ENCODE assay signal across 8 cellular contexts in the genomic region with DNA sequence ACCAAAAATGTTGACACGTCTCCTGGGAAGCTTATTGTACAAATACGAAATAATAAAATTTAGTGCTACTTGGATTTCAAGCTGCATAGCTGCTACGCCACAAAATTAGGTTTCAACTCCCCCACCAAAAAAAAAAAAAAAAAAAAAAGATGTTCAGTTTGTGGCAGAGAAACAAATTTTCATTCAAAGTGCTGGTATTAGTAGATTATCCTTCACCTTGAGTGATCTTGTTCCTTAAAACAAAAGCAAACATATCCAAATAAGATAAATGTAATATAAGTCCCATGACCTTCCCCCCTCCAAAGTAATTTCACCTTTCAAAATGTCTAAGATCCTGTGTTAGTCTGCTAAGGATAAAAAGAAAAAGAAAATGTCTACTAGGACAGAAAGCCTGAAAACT. TPM values are rescaled to one million over a fixed set of nuclear protein-coding genes. Genes with fewer than 3 reads are reported as not detected.
DNase-seq lines count a peak whose midpoint lies in the region; ATAC-seq and TF ChIP-seq lines count a peak whose summit lies in the region.

No MANE protein-coding gene starts in this region.

- H3K9me3 Mint-ChIP-seq in CD8-positive, alpha-beta memory T cell: peaks cover 0 to 3% (median 0%) of the 10 kb centered on the region in 5 donors

- CTCF ChIA-PET in CD8-positive, alpha-beta memory T cell (lab: Charles Lee): interaction anchor here (0.7 to 4.2 kb wide), 7 partner anchors 11 to 94 kb away, joined by 3 to 33 read pairs (median 6); no protein-coding TSS in a partner anchor

- H3K9me3 ChIP-seq in CD8-positive, alpha-beta memory T cell (ENCODE audit: low read length): no peaks in the 10 kb centered on the region
- H3K9me3 ChIP-seq in Peyer's patch (no peaks in the 10 kb centered on the region), parathyroid adenoma (ENCODE audit: control insufficient read depth, low read length) (no peaks in the 10 kb centered on the region)

- POLR2A ChIA-PET in CD8-positive, alpha-beta memory T cell (lab: Charles Lee): interaction anchor here (0.6 to 5.2 kb wide), 4 partner anchors 36 to 156 kb away, joined by 3 to 70 read pairs (median 4); a partner anchor contains a TSS

- peaks cover 49 to 59% (median 58%) of the 10 kb centered on the region in 3 donors for H3K4me1 Mint-ChIP-seq in CD8-positive, alpha-beta memory T cell

- H3K4me2 ChIP-seq in parathyroid adenoma (ENCODE audit: low read length): peak overlapping the region; percentile 84

- H3K4me1 ChIP-seq in CD8-positive, alpha-beta memory T cell (ENCODE audit: insufficient read depth, low read length): peaks cover 56% of the 10 kb centered on the region
- H3K4me1 ChIP-seq in Peyer's patch (peaks cover 0 to 9% (median 3%) of the 10 kb centered on the region in 4 donors), parathyroid adenoma (peaks cover 13% of the 10 kb centered on the region)

- peaks cover 0 to 3% of the 10 kb centered on the region in 2 donors for H3K27me3 Mint-ChIP-seq in CD8-positive, alpha-beta memory T cell

- no peaks in the 10 kb centered on the region for H3K27me3 ChIP-seq in CD8-positive, alpha-beta memory T cell (ENCODE audit: insufficient read depth, low read length, poor library complexity, severe bottlenecking)
- H3K27me3 ChIP-seq in Peyer's patch (no peaks in the 10 kb centered on the region), parathyroid adenoma (ENCODE audit: control insufficient read depth, insufficient read depth, low read length) (no peaks in the 10 kb centered on the region)

- TF ChIP-seq POLR2A in Peyer's patch (IDR thresholded peaks at IDR 0.05): no peak

- H3K4me3 Mint-ChIP-seq in CD8-positive, alpha-beta memory T cell: peak overlapping the region; percentile 95 to 99 (median 98)

- no peak for DNase-seq in CD8-positive, alpha-beta memory T cell
- DNase-seq in Peyer's patch (no peak), epithelial cell of prostate (ENCODE audit: low read depth, low spot score) (no peak), NCI-H128 (lab: John Stamatoyannopoulos, UW; ENCODE audit: unreplicated experiment) (no peak), DMS 273 treated with DMSO at 0.1 percent for 48 hours (lab: John Stamatoyannopoulos, UW) (no peak)

- peak overlapping the region; percentile 20 for H3K9ac ChIP-seq in parathyroid adenoma

- peak overlapping the region in 7 of 8 donors; percentile 89 to 99 (median 97) for H3K27ac Mint-ChIP-seq in CD8-positive, alpha-beta memory T cell

- peaks cover 5 to 40% (median 17%) of the 10 kb centered on the region in 3 donors for H3K36me3 Mint-ChIP-seq in CD8-positive, alpha-beta memory T cell

- peak overlapping the region; percentile 97 for H3K4me3 ChIP-seq in CD8-positive, alpha-beta memory T cell (ENCODE audit: low read length)
- H3K4me3 ChIP-seq in Peyer's patch (peak overlapping the region in 2 of 4 donors; percentile 82 to 99), parathyroid adenoma (ENCODE audit: low read depth, low read length) (peak overlapping the region; percentile 100)

- ATAC-seq in GM18873 (IDR thresholded peaks at IDR 0.05; ENCODE audit: low FRiP score, unreplicated experiment): no peak
- ATAC-seq in HG03469 (IDR thresholded peaks at IDR 0.05; ENCODE audit: unreplicated experiment): no peak

- TF ChIP-seq CTCF in Peyer's patch (IDR thresholded peaks at IDR 0.05) (no peak), parathyroid adenoma (IDR thresholded peaks at IDR 0.05) (no peak)

- peak overlapping the region; percentile 6 for H3K27ac ChIP-seq in CD8-positive, alpha-beta memory T cell (ENCODE audit: low read depth, low read length)
- H3K27ac ChIP-seq in Peyer's patch (peak overlapping the region in 3 of 4 donors; percentile 99 to 100 (median 99)), epithelial cell of prostate (peak overlapping the region; percentile 99), parathyroid adenoma (peak overlapping the region; percentile 94)

- peaks cover 36% of the 10 kb centered on the region for H3K79me2 ChIP-seq in parathyroid adenoma

- no peak overlapping the region for H2AFZ ChIP-seq in parathyroid adenoma

- H3K36me3 ChIP-seq in CD8-positive, alpha-beta memory T cell (ENCODE audit: insufficient read depth, low read length): peaks cover 10% of the 10 kb centered on the region
- peaks cover 0 to 27% (median 0%) of the 10 kb centered on the region in 3 donors for H3K36me3 ChIP-seq in Peyer's patch
- no peaks in the 10 kb centered on the region for H3K36me3 ChIP-seq in parathyroid adenoma (ENCODE audit: control insufficient read depth, insufficient read depth, low read length)

RNA-seq across cellular contexts. Expression of a gene that starts 2.2 kb away (rescaled TPM):
- total RNA-seq in CD8-positive, alpha-beta memory T cell: 10 to 100 TPM; 32.6 to 34.5 TPM
- 53.4 TPM for polyA plus RNA-seq in CD8-positive, alpha-beta memory T cell
- total RNA-seq in Peyer's patch: 100 to 1,000 TPM in 1 of 4 donors, 10 to 100 TPM in 3; 38.0 to 101 (median 60.6) TPM

RNA-seq across cellular contexts. Expression of a gene that starts 28.5 kb away (rescaled TPM):
- not detected for total RNA-seq in CD8-positive, alpha-beta memory T cell
- not detected for polyA plus RNA-seq in CD8-positive, alpha-beta memory T cell
- total RNA-seq in Peyer's patch: not detected

Comparison
In these comparisons a context has a peak if more than half of its experiments do, and no peak if none do; other contexts are left out.
1. H3K27ac ChIP-seq: peak in every context shown above with its lines; median percentile 99 in Peyer's patch; 99 in epithelial cell of prostate; 94 in parathyroid adenoma; 6 in CD8-positive, alpha-beta memory T cell.